In the genomic region with DNA sequence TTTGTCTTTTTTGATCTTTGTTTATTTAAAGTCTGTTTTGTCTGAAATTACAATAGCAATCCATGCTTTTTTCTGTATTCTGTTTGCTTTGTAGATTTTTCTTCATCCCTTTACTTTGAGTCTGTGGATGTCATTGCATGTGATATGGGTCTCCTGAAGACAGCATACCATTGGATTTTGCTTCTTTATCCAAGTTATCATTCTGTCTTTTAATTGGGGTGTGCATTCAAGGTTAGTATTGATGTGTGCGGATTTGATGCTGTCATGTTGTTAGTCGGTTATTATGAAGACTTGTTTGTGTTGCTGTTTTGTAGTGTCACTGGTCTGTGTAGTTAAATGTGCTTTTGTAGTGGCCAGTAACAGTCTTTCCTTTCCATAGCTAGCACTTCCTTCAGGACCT, we compare ENCODE assay signal across 3 cellular contexts.
TF ChIP-seq lines count a peak whose summit lies in the region.

No MANE protein-coding gene starts in this region.

TF ChIP-seq in A549, 52 proteins besides CTCF, POLR2A, EP300 and RAD21:
- TF ChIP-seq, protein P1, sequence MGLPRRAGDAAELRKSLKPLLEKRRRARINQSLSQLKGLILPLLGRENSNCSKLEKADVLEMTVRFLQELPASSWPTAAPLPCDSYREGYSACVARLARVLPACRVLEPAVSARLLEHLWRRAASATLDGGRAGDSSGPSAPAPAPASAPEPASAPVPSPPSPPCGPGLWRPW (IDR thresholded peaks at IDR 0.05) = no peak

TF ChIP-seq in HEK293, 187 proteins besides CTCF, POLR2A, EP300 and RAD21:
- TF ChIP-seq SETDB1 (IDR thresholded peaks at IDR 0.05; ENCODE audit: insufficient read length, low read length) (peak; percentile 94), TRIM28 (IDR thresholded peaks at IDR 0.05; ENCODE audit: borderline replicate concordance, low read length) (peak; percentile 42; the same call in 1 of the 2 replicates), ZFP69B (tag by site-specific recombination; IDR thresholded peaks at IDR 0.05) (no peak), ZNF701 (tag by site-specific recombination; IDR thresholded peaks at IDR 0.05) (no peak)

TF ChIP-seq in GM12878, 131 proteins besides CTCF, POLR2A, EP300 and RAD21:
- TF ChIP-seq KAT2A (conservative IDR thresholded peaks at IDR 0.05; ENCODE audit: control insufficient read depth, low read depth, low read length) (no peak), CBX5 (IDR thresholded peaks at IDR 0.05; ENCODE audit: low read depth) (0 out of 2 replicates have a peak, but pooled peaks have one; percentile 35), BCL11A (IDR thresholded peaks at IDR 0.05; ENCODE audit: low read depth, low read length) (no peak), MYB (IDR thresholded peaks at IDR 0.05; ENCODE audit: borderline replicate concordance, low read depth, low read length) (no peak), TBL1XR1 (IDR thresholded peaks at IDR 0.05; ENCODE audit: low read depth, low read length) (no peak)
TF ChIP-seq in GM12878: peak in this region for 1.
